ENCODE assay signal across 13 cellular contexts in the genomic region with DNA sequence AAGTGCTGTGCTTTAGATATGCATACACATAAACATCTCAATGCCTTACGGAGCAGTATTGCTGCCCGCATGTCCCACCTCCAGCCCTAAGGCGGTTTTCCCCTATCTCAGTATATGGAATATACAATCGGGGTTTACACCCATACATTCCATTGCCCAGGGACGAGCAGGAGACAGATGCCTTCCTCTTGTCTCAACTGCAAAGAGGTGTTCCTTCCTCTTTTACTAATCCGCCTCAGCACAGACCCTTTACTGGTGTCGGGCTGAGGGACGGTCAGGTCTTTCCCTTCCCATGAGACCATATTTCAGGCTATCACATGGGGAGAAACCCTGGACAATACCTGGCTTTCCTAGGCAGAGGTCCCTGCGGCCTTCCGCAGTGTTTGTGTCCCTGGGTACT. TPM values are rescaled to one million over a fixed set of nuclear protein-coding genes. Genes with fewer than 3 reads are reported as not detected.
"Had no signal": no experiment of that assay in that cellular context is flagged by ENCODE, and none has a peak within 500 bp of the region (broad histone marks: within the 10 kb centered on the region; RNA-seq: fewer than 3 reads in every experiment).

No MANE protein-coding gene starts in this region.

RNA-seq across cellular contexts. Expression of gene NLRP7, which starts 3.2 kb away (rescaled TPM):
- total RNA-seq: activated CD4-positive, alpha-beta T cell treated with anti-CD3 and anti-CD28 coated beads, Interleukin-2, amount 10 ng/mL, durations not matched to agents 24 days and 14 days; activated CD8-positive, alpha-beta memory T cell treated with anti-CD3 and anti-CD28 coated beads for 36 hours; activated CD8-positive, alpha-beta T cell treated with anti-CD3 and anti-CD28 coated beads for 36 hours; activated naive CD8-positive, alpha-beta T cell treated with anti-CD3 and anti-CD28 coated beads for 36 hours; activated T-cell treated with anti-CD3 and anti-CD28 coated beads, Interleukin-2, amount 50 U/mL, for 72 hours; activated T-helper 17 cell treated with anti-CD3 and anti-CD28 coated beads, Interleukin-2, amount 50 U/mL, for 72 hours; aorta; cerebellum; LHCN-M2; RPMI7951; T-cell; T-helper 17 cell had no signal
- polyA plus RNA-seq: aorta had no signal

RNA-seq across cellular contexts. Expression of gene NLRP2, which starts 15.6 kb away (rescaled TPM):
- total RNA-seq: LHCN-M2, SJCRH30 had no signal

RNA-seq across cellular contexts. Expression of gene NCR1, which starts 44.6 kb away (rescaled TPM):
- total RNA-seq: activated CD4-positive, alpha-beta T cell treated with anti-CD3 and anti-CD28 coated beads, Interleukin-2, amount 10 ng/mL, durations not matched to agents 24 days and 14 days; activated T-helper 17 cell treated with anti-CD3 and anti-CD28 coated beads, Interleukin-2, amount 50 U/mL, for 72 hours; cerebellum; LHCN-M2; RPMI7951; SJCRH30; T-helper 17 cell had no signal
- polyA plus RNA-seq: aorta had no signal
